25 cellular contexts compared by ENCODE assay signal in genomic region chr7:112225006-112225405, GRCh38.
"Had no signal": no experiment of that assay in that cellular context is flagged by ENCODE, and none has a peak within 500 bp of the region (broad histone marks: within the 10 kb centered on the region; RNA-seq: fewer than 3 reads in every experiment).

No MANE protein-coding gene starts in this region.

- H3K4me1 ChIP-seq: colonic mucosa, left lung, uterus had no signal

- H3K27me3 ChIP-seq: body of pancreas, colonic mucosa, gastrocnemius medialis, left lung, right lobe of liver, uterus had no signal

- H3K36me3 ChIP-seq: colonic mucosa, gastrocnemius medialis, left lung, right lobe of liver, uterus had no signal

- DNase-seq: activated B cell treated with CpG ODN at 0.5 μM for 24 hours; activated CD4-positive, alpha-beta T cell treated with anti-CD3 and anti-CD28 coated beads, Interleukin-2, amount 50 U/mL, for 1 hour; activated CD8-positive, alpha-beta T cell treated with anti-CD3 and anti-CD28 coated beads for 36 hours; activated gamma-delta T cell treated with Interleukin-2 at 50 U/mL for 16 hours; activated naive CD4-positive, alpha-beta T cell treated with anti-CD3 and anti-CD28 coated beads, Interleukin-2, amount 50 U/mL, for 16 hours; activated T-cell treated with anti-CD3 and anti-CD28 coated beads, Interleukin-2, amount 50 U/mL, for 4 hours; amniotic stem cell; body of pancreas; cerebellar nuclear complex; colonic mucosa; effector CD8-positive, alpha-beta T cell; gastrocnemius medialis; glutamatergic neuron; left lung; mucosa of descending colon; posterior cingulate gyrus; right lobe of liver; stimulated activated CD4-positive, alpha-beta T cell treated with anti-CD3 and anti-CD28 coated beads, Interleukin-4, amount 100 ng/mL, for 24 hours; stimulated activated naive CD8-positive, alpha-beta T cell treated with anti-CD3 and anti-CD28 coated beads, Interleukin-15, amount 100 ng/mL, for 72 hours; uterus had no signal

- H3K4me3 ChIP-seq: body of pancreas, colonic mucosa, gastrocnemius medialis, left lung, lung, mucosa of descending colon, right lobe of liver, uterus had no signal

- H3K27ac ChIP-seq: colonic mucosa, gastrocnemius medialis, left lung, uterus had no signal

- H3K9me3 ChIP-seq: body of pancreas, colonic mucosa, gastrocnemius medialis, left lung, mucosa of descending colon, right lobe of liver, uterus had no signal

- ATAC-seq: activated CD8-positive, alpha-beta T cell treated with anti-CD3 and anti-CD28 coated beads for 36 hours; activated T-cell treated with anti-CD3 and anti-CD28 coated beads, Interleukin-2, amount 50 U/mL, for 4 hours; activated T-helper 17 cell treated with anti-CD3 and anti-CD28 coated beads, Interleukin-2, amount 50 U/mL, for 72 hours; gastrocnemius medialis; left lung; mucosa of descending colon; stimulated activated effector memory CD8-positive, alpha-beta T cell treated with anti-CD3 and anti-CD28 coated beads, Interleukin-12 subunit alpha, Interleukin-12 subunit beta, amount 100 ng/mL, for 72 hours; stimulated activated naive CD8-positive, alpha-beta T cell treated with anti-CD3 and anti-CD28 coated beads, Interleukin-15, amount 100 ng/mL, for 72 hours had no signal

- FAIRE-seq: endometrium, islet of Langerhans had no signal
